Comparison of ENCODE assay signal across 27 cellular contexts in genomic region chr20:3129094-3129493, GRCh38. TPM values are rescaled to one million over a fixed set of nuclear protein-coding genes. Genes with fewer than 3 reads are reported as not detected.
DNase-seq lines count a peak whose midpoint lies in the region; ATAC-seq and TF ChIP-seq lines count a peak whose summit lies in the region.
"Had no signal": no experiment of that assay in that cellular context is flagged by ENCODE, and none has a peak within 500 bp of the region (broad histone marks: within the 10 kb centered on the region; RNA-seq: fewer than 3 reads in every experiment).

No MANE protein-coding gene starts in this region.

- no peaks in the 10 kb centered on the region for H3K23me2 ChIP-seq in H9 (ENCODE audit: insufficient read length, low read depth, low read length, poor library complexity, severe bottlenecking)

- H3K23ac ChIP-seq in H9 (ENCODE audit: insufficient read length, low read depth, low read length) (no peak overlapping the region), mesenchymal stem cell (ENCODE audit: low read length in 2 of 2) (no peak overlapping the region)

- peaks cover 4% of the 10 kb centered on the region for H3K36me3 Mint-ChIP-seq in MCF 10A (ENCODE audit: insufficient read depth, unreplicated experiment)
- H3K36me3 Mint-ChIP-seq in H9 (ENCODE audit: insufficient read depth in 1 of 3, low read depth in 3 of 3): peaks cover 10 to 19% (median 15%) of the 10 kb centered on the region in 3 experiments; a peak in 6 of 7 replicates
- H3K36me3 Mint-ChIP-seq in T-helper 2 cell treated with Interferon-gamma antibody and Interleukin-4, amounts not matched to agents 5 μg/mL and 100 μg/mL, for 36 hours (ENCODE audit: low read depth): peaks cover 11% of the 10 kb centered on the region

- H3K79me2 ChIP-seq in H9 (ENCODE audit: insufficient read depth, low read length): no peaks in the 10 kb centered on the region

- no peak overlapping the region for H3K14ac ChIP-seq in H9 (ENCODE audit: insufficient read depth, low read length)
- H3K14ac ChIP-seq in mesenchymal stem cell (ENCODE audit: low read length in 2 of 2): no peak overlapping the region

- H2BK120ac ChIP-seq in H9 (ENCODE audit: low read depth, low read length, poor library complexity, severe bottlenecking) (no peak overlapping the region), mesenchymal stem cell (ENCODE audit: low read depth, low read length) (no peak overlapping the region)

- no peak overlapping the region for H2BK15ac ChIP-seq in H9 (ENCODE audit: low read depth, low read length)
- no peak overlapping the region for H2BK15ac ChIP-seq in mesenchymal stem cell (ENCODE audit: low read depth, poor library complexity, severe bottlenecking)

- no peak overlapping the region for H3K18ac ChIP-seq in H9 (ENCODE audit: insufficient read length, low read depth, low read length)
- no peak overlapping the region for H3K18ac ChIP-seq in mesenchymal stem cell (ENCODE audit: low read depth in 1 of 2, low read length in 2 of 2)

- DNase-seq in MCF 10A (ENCODE audit: unreplicated experiment) (no peak), breast epithelium (ENCODE audit: low spot score in 2 of 2) (no peak), H9 (no peak), mesenchymal stem cell (no peak), gastrocnemius medialis (no peak)
- no peak for DNase-seq in T-helper 2 cell treated with Interferon-gamma antibody and Interleukin-4, amounts not matched to agents 5 μg/mL and 100 μg/mL, for 36 hours (ENCODE audit: low spot score)
- DNase-seq: AML-193; CD8-positive, alpha-beta memory T cell; DMS 273 treated with DMSO at 0.1 percent for 48 hours; DMS79 treated with DMSO at 0.1 percent for 48 hours; GF-D8; KBM-7; MG63; NCI-H1105 treated with DMSO at 0.1 percent for 48 hours; NCI-H146; NCI-H1930; NCI-H2107; NCI-H446; PC-9; SJCRH30 had no signal

- H3K4me2 ChIP-seq in H9 (ENCODE audit: insufficient read depth, insufficient read length, low read length): no peak overlapping the region
- H3K4me2 ChIP-seq in mesenchymal stem cell (ENCODE audit: low read length, poor library complexity, severe bottlenecking): no peak overlapping the region
- H3K4me2 ChIP-seq: BLaER1 treated with 17β-estradiol and CSF1 and Interleukin-3, amounts not matched to agents 10 nM and 100 nM; PC-9 had no signal

- TF ChIP-seq POLR2A in breast epithelium (IDR thresholded peaks at IDR 0.05) (no peak), gastrocnemius medialis (IDR thresholded peaks at IDR 0.05) (no peak)

- H3K56ac ChIP-seq in H9 (ENCODE audit: insufficient read length, low read depth, low read length): no peak overlapping the region

- H4K5ac ChIP-seq in H9 (ENCODE audit: insufficient read length, low read depth, low read length): no peak overlapping the region

- H4K20me1 ChIP-seq in H9 (ENCODE audit: control insufficient read depth, insufficient read depth, insufficient read length): no peaks in the 10 kb centered on the region

- no peak overlapping the region for H2BK20ac ChIP-seq in H9 (ENCODE audit: low read depth, low read length, poor library complexity, severe bottlenecking)

- no peaks in the 10 kb centered on the region for H3K4me1 Mint-ChIP-seq in MCF 10A (ENCODE audit: insufficient read depth, unreplicated experiment)
- H3K4me1 Mint-ChIP-seq in H9: no peaks in the 10 kb centered on the region
- no peaks in the 10 kb centered on the region for H3K4me1 Mint-ChIP-seq in T-helper 2 cell treated with Interferon-gamma antibody and Interleukin-4, amounts not matched to agents 5 μg/mL and 100 μg/mL, for 36 hours (ENCODE audit: low read depth)

- H3K9me3 Mint-ChIP-seq in MCF 10A (ENCODE audit: unreplicated experiment) (no peaks in the 10 kb centered on the region), H9 (peaks cover 21 to 25% of the 10 kb centered on the region in 2 experiments)
- no peaks in the 10 kb centered on the region for H3K9me3 Mint-ChIP-seq in T-helper 2 cell treated with Interferon-gamma antibody and Interleukin-4, amounts not matched to agents 5 μg/mL and 100 μg/mL, for 36 hours
- H3K9me3 Mint-ChIP-seq: CD8-positive, alpha-beta memory T cell had no signal

- H2AK5ac ChIP-seq in H9 (ENCODE audit: insufficient read length, low read length) (no peak overlapping the region), mesenchymal stem cell (ENCODE audit: low read length, severe bottlenecking) (no peak overlapping the region)

- H3K27ac Mint-ChIP-seq in MCF 10A (ENCODE audit: low read depth, unreplicated experiment): peak overlapping the region; percentile 47
- peak overlapping the region in 2 of 3 experiments; percentile 10 to 24; a peak in 2 of 7 replicates for H3K27ac Mint-ChIP-seq in H9
- H3K27ac Mint-ChIP-seq in T-helper 2 cell treated with Interferon-gamma antibody and Interleukin-4, amounts not matched to agents 5 μg/mL and 100 μg/mL, for 36 hours: no peak overlapping the region

- H2BK12ac ChIP-seq in H9 (ENCODE audit: insufficient read length, low read depth, low read length): no peak overlapping the region
- H2BK12ac ChIP-seq in mesenchymal stem cell (ENCODE audit: low read length in 2 of 2): no peak overlapping the region

- H2AFZ ChIP-seq in H9 (ENCODE audit: low read length) (no peak overlapping the region), mesenchymal stem cell (ENCODE audit: low read depth, low read length) (no peak overlapping the region)
- H2AFZ ChIP-seq: PC-9 had no signal

- no peaks in the 10 kb centered on the region for H3K9me3 ChIP-seq in breast epithelium
- no peaks in the 10 kb centered on the region for H3K9me3 ChIP-seq in H9 (ENCODE audit: control insufficient read depth, low read depth, low read length)
- H3K9me3 ChIP-seq in mesenchymal stem cell (ENCODE audit: control insufficient read depth, low read length): no peaks in the 10 kb centered on the region
- no peaks in the 10 kb centered on the region for H3K9me3 ChIP-seq in gastrocnemius medialis
- H3K9me3 ChIP-seq: MG63, SJCRH30 had no signal

- H3K4me3 ChIP-seq in breast epithelium (no peak overlapping the region), mesenchymal stem cell (ENCODE audit: insufficient read depth in 1 of 2, low read depth in 1 of 2, low read length in 2 of 2) (no peak overlapping the region), gastrocnemius medialis (no peak overlapping the region)
- H3K4me3 ChIP-seq: BLaER1 treated with 17β-estradiol and CSF1 and Interleukin-3, amounts not matched to agents 10 nM and 100 nM; MG63; PC-9; SJCRH30 had no signal

- H4K8ac ChIP-seq in H9 (replicated peaks; ENCODE audit: insufficient read length, low read depth, low read length) (no peak overlapping the region), mesenchymal stem cell (ENCODE audit: low read length) (peak overlapping the region; percentile 30)

- intact Hi-C loops in MCF 10A (cut with micrococcal nuclease) (no loop called here), breast epithelium (cut with DNase I; ENCODE audit: low total_unique reads) (no loop called here), gastrocnemius medialis (cut with DNase I; ENCODE audit: low total_unique reads) (no loop called here)

- no peak overlapping the region for H2BK5ac ChIP-seq in H9 (ENCODE audit: insufficient read length, low read length)
- H2BK5ac ChIP-seq in mesenchymal stem cell (ENCODE audit: low read depth, low read length, poor library complexity, severe bottlenecking): no peak overlapping the region

- no peaks in the 10 kb centered on the region for H3K27me3 ChIP-seq in breast epithelium
- no peaks in the 10 kb centered on the region for H3K27me3 ChIP-seq in H9 (ENCODE audit: insufficient read depth, low read length)
- H3K27me3 ChIP-seq in mesenchymal stem cell (ENCODE audit: control insufficient read depth in 1 of 2, insufficient read depth in 1 of 2, low read length in 2 of 2): no peaks in the 10 kb centered on the region
- no peaks in the 10 kb centered on the region for H3K27me3 ChIP-seq in gastrocnemius medialis
- H3K27me3 ChIP-seq: BLaER1 treated with 17β-estradiol and CSF1 and Interleukin-3, amounts not matched to agents 10 nM and 100 nM; MG63; SJCRH30 had no signal

- H3K4me3 Mint-ChIP-seq in MCF 10A (ENCODE audit: unreplicated experiment) (no peak overlapping the region), H9 (no peak overlapping the region)
- H3K4me3 Mint-ChIP-seq in T-helper 2 cell treated with Interferon-gamma antibody and Interleukin-4, amounts not matched to agents 5 μg/mL and 100 μg/mL, for 36 hours: no peak overlapping the region
- H3K4me3 Mint-ChIP-seq: CD8-positive, alpha-beta memory T cell had no signal

- no peak overlapping the region for H3K9ac ChIP-seq in H9 (ENCODE audit: extremely low read depth, insufficient read length, low read length)
- no peak overlapping the region for H3K9ac ChIP-seq in mesenchymal stem cell (ENCODE audit: low read length)
- H3K9ac ChIP-seq: BLaER1 treated with 17β-estradiol and CSF1 and Interleukin-3, amounts not matched to agents 10 nM and 100 nM had no signal

- no peak for TF ChIP-seq CTCF in MCF 10A (IDR thresholded peaks at IDR 0.05; ENCODE audit: unreplicated experiment)
- TF ChIP-seq CTCF in breast epithelium (IDR thresholded peaks at IDR 0.05): no peak
- TF ChIP-seq CTCF in H9 (conservative IDR thresholded peaks at IDR 0.05): no peak
- no peak for TF ChIP-seq CTCF in gastrocnemius medialis (IDR thresholded peaks at IDR 0.05 in 4 of 5, conservative IDR thresholded peaks at IDR 0.05 in 1 of 5)

- no peak overlapping the region for H3T11ph ChIP-seq in H9 (ENCODE audit: low read length)

- H3K27ac ChIP-seq in breast epithelium (no peak overlapping the region), H9 (ENCODE audit: insufficient read length, low read depth, low read length) (no peak overlapping the region), mesenchymal stem cell (ENCODE audit: low read length, poor library complexity, severe bottlenecking) (no peak overlapping the region), gastrocnemius medialis (peak overlapping the region; percentile 33 to 70 (median 63))
- H3K27ac ChIP-seq: BLaER1 treated with 17β-estradiol and CSF1 and Interleukin-3, amounts not matched to agents 10 nM and 100 nM; HL-60; PC-9; SJCRH30 had no signal

- no TSS peak for BruUV-seq in MCF 10A (replicated peaks; lab: Mats Ljungman, UMichigan)

- WGBS in H9 (ENCODE audit: extremely low coverage, insufficient read length, low lambda C conversion rate): no CpG with 5 or more reads among the region's 4 CpGs
- WGBS in mesenchymal stem cell: 94% methylated on average over 4 of the region's 4 CpGs

- H4K91ac ChIP-seq in H9 (ENCODE audit: insufficient read length, low read depth, low read length) (no peak overlapping the region), mesenchymal stem cell (ENCODE audit: low read length) (no peak overlapping the region)

- no peaks in the 10 kb centered on the region for H3K27me3 Mint-ChIP-seq in MCF 10A (ENCODE audit: insufficient read depth, unreplicated experiment)
- H3K27me3 Mint-ChIP-seq in H9 (ENCODE audit: low read depth): no peaks in the 10 kb centered on the region; the same call in 1 of the 2 replicates
- no peaks in the 10 kb centered on the region for H3K27me3 Mint-ChIP-seq in T-helper 2 cell treated with Interferon-gamma antibody and Interleukin-4, amounts not matched to agents 5 μg/mL and 100 μg/mL, for 36 hours (ENCODE audit: low read depth)
- H3K27me3 Mint-ChIP-seq: CD8-positive, alpha-beta memory T cell had no signal

- POLR2A ChIA-PET in MCF 10A (lab: Yijun Ruan, JAX): interaction anchor here (0.7 kb wide), 1 partner anchor 31 kb away, joined by 4 read pairs; the partner anchor contains the start of genes FASTKD5 and UBOX5

- ATAC-seq in gastrocnemius medialis (peak; percentile 43 to 45), GM18858 (IDR thresholded peaks at IDR 0.05; ENCODE audit: unreplicated experiment) (no peak)
- ATAC-seq: Right ventricle myocardium inferior, SK-N-SH treated with all-trans-retinoic acid at 6 μM for 48 hours had no signal

- no peaks in the 10 kb centered on the region for H3K4me1 ChIP-seq in breast epithelium
- no peaks in the 10 kb centered on the region for H3K4me1 ChIP-seq in H9 (ENCODE audit: insufficient read depth, low read length)
- H3K4me1 ChIP-seq in mesenchymal stem cell (ENCODE audit: control insufficient read depth, insufficient read depth, low read depth, low read length): peaks cover 1% of the 10 kb centered on the region
- peaks cover 20 to 27% of the 10 kb centered on the region in 2 donors for H3K4me1 ChIP-seq in gastrocnemius medialis
- H3K4me1 ChIP-seq: BLaER1 treated with 17β-estradiol and CSF1 and Interleukin-3, amounts not matched to agents 10 nM and 100 nM; SJCRH30 had no signal

- H3K36me3 ChIP-seq in breast epithelium (no peaks in the 10 kb centered on the region), mesenchymal stem cell (ENCODE audit: control insufficient read depth in 1 of 2, insufficient read depth in 2 of 2, low read depth in 1 of 2, low read length in 2 of 2) (peaks cover 0 to 6% of the 10 kb centered on the region in 2 experiments), gastrocnemius medialis (no peaks in the 10 kb centered on the region)
- H3K36me3 ChIP-seq: MG63, SJCRH30 had no signal

- in situ Hi-C loops in gastrocnemius medialis (cut with MboI; ENCODE audit: low sequenced_read_pairs in 4 of 4): no loop called here

- CTCF ChIA-PET in MCF 10A (lab: Yijun Ruan, JAX): interaction anchor here (0.6 to 2.8 kb wide), 7 partner anchors 11 to 110 kb away, joined by 3 to 18 read pairs (median 5); no protein-coding TSS in a partner anchor

- no peak overlapping the region for H3K4ac ChIP-seq in H9 (ENCODE audit: low read depth, low read length)
- H3K4ac ChIP-seq in mesenchymal stem cell (ENCODE audit: low read depth in 1 of 2, low read length in 2 of 2): no peak overlapping the region

- H3K79me1 ChIP-seq in H9 (ENCODE audit: insufficient read depth, low read depth, low read length, poor library complexity, severe bottlenecking) (no peaks in the 10 kb centered on the region), mesenchymal stem cell (replicated peaks; ENCODE audit: low read length, poor library complexity, severe bottlenecking) (peaks cover 29% of the 10 kb centered on the region)

RNA-seq across cellular contexts. Expression of gene FASTKD5, which starts 30.6 kb away (rescaled TPM):
- total RNA-seq in MCF 10A (2022): 15.0 and 18.2 TPM in 2 replicates
- 10 to 100 TPM; 15.4 to 18.3 (median 16.3) TPM for total RNA-seq in breast epithelium
- total RNA-seq in H9 (2021): 25.0 and 27.1 TPM in 2 replicates
- 9.6 TPM for polyA plus RNA-seq in mesenchymal stem cell (2013, experiment 1 of 2)
- polyA plus RNA-seq in mesenchymal stem cell (2013, experiment 2 of 2): 10.2 TPM
- total RNA-seq in gastrocnemius medialis: 10 to 100 TPM; 38.8 to 58.7 (median 49.3) TPM

RNA-seq across cellular contexts. Expression of gene UBOX5, which starts 30.6 kb away (rescaled TPM):
- total RNA-seq in MCF 10A (2022) (5.0 and 5.9 TPM in 2 replicates), breast epithelium (1 to 10 TPM; 5.9 to 8.9 (median 6.6) TPM), H9 (2021) (4.5 and 4.6 TPM in 2 replicates), gastrocnemius medialis (10 to 100 TPM; 14.6 to 17.1 (median 15.5) TPM)
- polyA plus RNA-seq in mesenchymal stem cell (2013, experiment 1 of 2): 3.0 TPM
- 2.9 TPM for polyA plus RNA-seq in mesenchymal stem cell (2013, experiment 2 of 2)

RNA-seq across cellular contexts. Expression of gene LZTS3, which starts 44.3 kb away (rescaled TPM):
- total RNA-seq in MCF 10A (2022) (5.3 and 8.5 TPM in 2 replicates), breast epithelium (10 to 100 TPM in 2 of 3 donors, 1 to 10 TPM in 1; 9.3 to 12.1 (median 11.3) TPM), H9 (2021) (19.2 and 20.8 TPM in 2 replicates), gastrocnemius medialis (10 to 100 TPM; 15.3 to 33.4 (median 18.9) TPM)
- polyA plus RNA-seq in mesenchymal stem cell (2013, experiment 1 of 2): 3.6 TPM
- 3.7 TPM for polyA plus RNA-seq in mesenchymal stem cell (2013, experiment 2 of 2)

RNA-seq across cellular contexts. Expression of gene AVP, which starts 44.6 kb away (rescaled TPM):
- not detected in 2 replicates for total RNA-seq in MCF 10A (2022)
- not detected for total RNA-seq in breast epithelium
- total RNA-seq in H9 (2021): not detected in 2 replicates
- not detected for polyA plus RNA-seq in mesenchymal stem cell (2013, experiment 1 of 2)
- not detected for polyA plus RNA-seq in mesenchymal stem cell (2013, experiment 2 of 2)
- not detected for total RNA-seq in gastrocnemius medialis
- total RNA-seq: CD8-positive, alpha-beta memory T cell; LHCN-M2; PC-9; RPMI7951; SJCRH30 had no signal
- polyA plus RNA-seq: CD8-positive, alpha-beta memory T cell had no signal

RNA-seq across cellular contexts. Expression of gene OXT, which starts 57.7 kb away (rescaled TPM):
- not detected in 2 replicates for total RNA-seq in MCF 10A (2022)
- 1 to 10 TPM in 1 of 3 donors, not detected in 2; 4.5 TPM for total RNA-seq in breast epithelium
- total RNA-seq in H9 (2021): 0.64 TPM in 1 of 2 replicates, not detected in the other
- polyA plus RNA-seq in mesenchymal stem cell (2013, experiment 1 of 2): not detected
- polyA plus RNA-seq in mesenchymal stem cell (2013, experiment 2 of 2): not detected
- 1 to 10 TPM in 1 of 4 donors, not detected in 3; 2.2 TPM for total RNA-seq in gastrocnemius medialis
- total RNA-seq: LHCN-M2, PC-9, RPMI7951, SJCRH30 had no signal

Comparison
In these comparisons a context has a peak if more than half of its experiments do, and no peak if none do; other contexts are left out.
1. H3K27ac ChIP-seq: peak in gastrocnemius medialis (4 of 4); none in breast epithelium (0 of 2), H9 (single experiment) and mesenchymal stem cell (single experiment).